28 cellular contexts compared by ENCODE assay signal in the genomic region with DNA sequence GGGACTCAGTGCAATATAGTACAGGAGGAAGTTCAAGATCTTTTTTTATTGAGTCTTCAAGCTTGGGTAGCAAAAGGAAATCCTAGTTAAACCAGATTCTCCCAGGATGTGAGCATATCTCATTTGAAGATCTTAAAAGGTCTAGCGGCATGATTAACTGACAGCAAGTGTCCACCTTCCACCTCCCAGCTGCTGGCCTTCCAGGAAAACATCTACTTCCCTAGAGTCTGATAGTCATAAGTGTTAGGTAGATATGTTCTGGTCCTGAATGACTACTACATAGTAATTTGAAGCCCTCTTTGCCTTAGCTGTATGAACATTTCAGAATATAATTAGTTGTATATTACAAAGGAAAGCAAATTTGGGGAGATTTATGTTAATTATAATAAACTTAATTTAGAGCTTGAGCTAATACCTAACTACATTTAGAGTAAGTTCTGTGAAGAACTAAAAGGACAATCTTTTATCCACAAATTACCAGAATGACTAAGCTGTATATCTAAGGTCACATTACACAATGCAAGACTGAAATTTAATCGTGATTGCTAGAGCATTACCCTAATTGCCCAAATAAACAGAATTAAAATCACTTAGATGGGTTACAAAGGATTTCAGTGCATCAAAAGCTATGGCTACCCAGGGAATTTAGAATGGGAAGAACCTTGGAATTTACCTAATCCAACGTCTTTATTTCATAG. TPM values are rescaled to one million over a fixed set of nuclear protein-coding genes. Genes with fewer than 3 reads are reported as not detected.
"Had no signal": no experiment of that assay in that cellular context is flagged by ENCODE, and none has a peak within 500 bp of the region (broad histone marks: within the 10 kb centered on the region; RNA-seq: fewer than 3 reads in every experiment).

No MANE protein-coding gene starts in this region.

- H2AFZ ChIP-seq: parathyroid adenoma had no signal

- H3K4me3 Mint-ChIP-seq: activated CD8-positive, alpha-beta T cell treated with anti-CD3 and anti-CD28 coated beads for 36 hours; activated T-cell treated with anti-CD3 and anti-CD28 coated beads, Interleukin-2, amount 50 U/mL, for 72 hours; immature natural killer cell; memory B cell; naive thymus-derived CD4-positive, alpha-beta T cell; WTC11 had no signal

- H3K4me1 ChIP-seq: breast epithelium, esophagus muscularis mucosa, foreskin keratinocyte, heart left ventricle, parathyroid adenoma, spleen, suprapubic skin, upper lobe of right lung had no signal

- H3K4me1 Mint-ChIP-seq: immature natural killer cell, memory B cell had no signal

- H3K27ac ChIP-seq: breast epithelium, esophagus muscularis mucosa, foreskin keratinocyte, heart left ventricle, parathyroid adenoma, spleen, suprapubic skin, tibial artery, upper lobe of right lung had no signal

- H3K9ac ChIP-seq: parathyroid adenoma had no signal

- DNase-seq: activated CD4-positive, alpha-beta T cell treated with anti-CD3 and anti-CD28 coated beads for 1 hour; activated CD4-positive, alpha-beta T cell treated with anti-CD3 and anti-CD28 coated beads, Interleukin-2, amount 50 U/mL, for 1 hour; activated CD8-positive, alpha-beta T cell treated with anti-CD3 and anti-CD28 coated beads for 36 hours; activated naive CD4-positive, alpha-beta T cell; activated T-cell treated with anti-CD3 and anti-CD28 coated beads, Interleukin-2, amount 50 U/mL, for 72 hours; central memory CD4-positive, alpha-beta T cell; foreskin keratinocyte; heart left ventricle; hypothalamus; immature natural killer cell; kidney; left colon; midbrain; naive thymus-derived CD4-positive, alpha-beta T cell; right cardiac atrium; spleen; stimulated activated naive CD4-positive, alpha-beta T cell; T1000; tibial artery; upper lobe of right lung had no signal

- H3K36me3 ChIP-seq: breast epithelium, esophagus muscularis mucosa, heart left ventricle, spleen, suprapubic skin, tibial artery, upper lobe of right lung had no signal

- H3K36me3 Mint-ChIP-seq: activated naive CD4-positive, alpha-beta T cell treated with anti-CD3 and anti-CD28 coated beads, Interleukin-2, amount 50 U/mL, for 72 hours; immature natural killer cell; memory B cell; naive thymus-derived CD4-positive, alpha-beta T cell; WTC11 had no signal

- H3K27ac Mint-ChIP-seq: activated CD8-positive, alpha-beta T cell treated with anti-CD3 and anti-CD28 coated beads for 36 hours; activated naive CD4-positive, alpha-beta T cell treated with anti-CD3 and anti-CD28 coated beads, Interleukin-2, amount 50 U/mL, for 72 hours; activated T-cell treated with anti-CD3 and anti-CD28 coated beads, Interleukin-2, amount 50 U/mL, for 72 hours; immature natural killer cell; memory B cell; naive thymus-derived CD4-positive, alpha-beta T cell; WTC11 had no signal

- H3K9me3 ChIP-seq: breast epithelium, esophagus muscularis mucosa, heart left ventricle, spleen, suprapubic skin, tibial artery, upper lobe of right lung had no signal

- H3K9me3 Mint-ChIP-seq: activated CD8-positive, alpha-beta T cell treated with anti-CD3 and anti-CD28 coated beads for 36 hours; activated T-cell treated with anti-CD3 and anti-CD28 coated beads, Interleukin-2, amount 50 U/mL, for 72 hours had no signal

- H3K4me3 ChIP-seq: breast epithelium, esophagus muscularis mucosa, heart left ventricle, spleen, suprapubic skin, tibial artery, upper lobe of right lung had no signal

- H3K27me3 ChIP-seq: breast epithelium, tibial artery had no signal

- H3K79me2 ChIP-seq: parathyroid adenoma had no signal

RNA-seq across cellular contexts. Expression of a gene that starts 9.9 kb away (rescaled TPM):
- total RNA-seq: activated CD8-positive, alpha-beta T cell treated with anti-CD3 and anti-CD28 coated beads for 36 hours; activated naive CD4-positive, alpha-beta T cell treated with anti-CD3 and anti-CD28 coated beads, Interleukin-2, amount 50 U/mL, for 72 hours; activated T-cell treated with anti-CD3 and anti-CD28 coated beads, Interleukin-2, amount 50 U/mL, for 72 hours; foreskin keratinocyte; naive thymus-derived CD4-positive, alpha-beta T cell; pulmonary artery endothelial cell; spleen had no signal
